In genomic region chr4:83862471-83862870, GRCh38 we compare ENCODE assay signal across 20 cellular contexts.
"Had no signal": no experiment of that assay in that cellular context is flagged by ENCODE, and none has a peak within 500 bp of the region (broad histone marks: within the 10 kb centered on the region; RNA-seq: fewer than 3 reads in every experiment).

No MANE protein-coding gene starts in this region.

- H3K27ac Mint-ChIP-seq: activated CD4-positive, alpha-beta memory T cell treated with anti-CD3 and anti-CD28 coated beads for 36 hours; activated naive CD4-positive, alpha-beta T cell treated with anti-CD3 and anti-CD28 coated beads, Interleukin-2, amount 10 ng/mL, durations not matched to agents 7 days and 5 days; activated T-cell treated with anti-CD3 and anti-CD28 coated beads, Interleukin-2, amount 50 U/mL, for 72 hours; endodermal cell; natural killer cell; type B pancreatic cell had no signal

- H3K9me3 Mint-ChIP-seq: activated CD4-positive, alpha-beta memory T cell treated with anti-CD3 and anti-CD28 coated beads for 36 hours; activated naive CD4-positive, alpha-beta T cell treated with anti-CD3 and anti-CD28 coated beads, Interleukin-2, amount 10 ng/mL, durations not matched to agents 7 days and 5 days; activated T-cell treated with anti-CD3 and anti-CD28 coated beads, Interleukin-2, amount 50 U/mL, for 72 hours; endodermal cell; natural killer cell had no signal

- H3K4me1 Mint-ChIP-seq: activated naive CD4-positive, alpha-beta T cell treated with anti-CD3 and anti-CD28 coated beads, Interleukin-2, amount 10 ng/mL, durations not matched to agents 7 days and 5 days; natural killer cell had no signal

- H3K36me3 ChIP-seq: ascending aorta, heart right ventricle, spleen had no signal

- FAIRE-seq: kidney had no signal

- H3K27me3 ChIP-seq: ascending aorta, heart right ventricle, spleen, testis had no signal

- ATAC-seq: activated T-cell treated with anti-CD3 and anti-CD28 coated beads, Interleukin-2, amount 50 U/mL, for 72 hours; heart right ventricle; natural killer cell had no signal

- H3K36me3 Mint-ChIP-seq: activated CD4-positive, alpha-beta memory T cell treated with anti-CD3 and anti-CD28 coated beads for 36 hours; activated naive CD4-positive, alpha-beta T cell treated with anti-CD3 and anti-CD28 coated beads, Interleukin-2, amount 10 ng/mL, durations not matched to agents 7 days and 5 days; natural killer cell; type B pancreatic cell had no signal

- H3K4me3 ChIP-seq: ascending aorta, coronary artery, heart right ventricle, spleen, testis had no signal

- H3K4me3 Mint-ChIP-seq: activated CD4-positive, alpha-beta memory T cell treated with anti-CD3 and anti-CD28 coated beads for 36 hours; activated naive CD4-positive, alpha-beta T cell treated with anti-CD3 and anti-CD28 coated beads, Interleukin-2, amount 10 ng/mL, durations not matched to agents 7 days and 5 days; activated T-cell treated with anti-CD3 and anti-CD28 coated beads, Interleukin-2, amount 50 U/mL, for 72 hours; endodermal cell; natural killer cell; type B pancreatic cell had no signal

- H3K9me3 ChIP-seq: ascending aorta, heart right ventricle, spleen, testis had no signal

- H3K27me3 Mint-ChIP-seq: activated CD4-positive, alpha-beta memory T cell treated with anti-CD3 and anti-CD28 coated beads for 36 hours; activated naive CD4-positive, alpha-beta T cell treated with anti-CD3 and anti-CD28 coated beads, Interleukin-2, amount 10 ng/mL, durations not matched to agents 7 days and 5 days had no signal

- DNase-seq: activated CD4-positive, alpha-beta memory T cell treated with anti-CD3 and anti-CD28 coated beads for 36 hours; activated CD4-positive, alpha-beta T cell treated with anti-CD3 and anti-CD28 coated beads for 48 hours; activated effector memory CD4-positive, alpha-beta T cell treated with Interleukin-2 at 50 U/mL for 16 hours; activated naive CD4-positive, alpha-beta T cell treated with anti-CD3 and anti-CD28 coated beads, Interleukin-2, amount 10 ng/mL, durations not matched to agents 7 days and 5 days; activated T-cell treated with anti-CD3 and anti-CD28 coated beads, Interleukin-2, amount 50 U/mL, for 72 hours; endodermal cell; heart right ventricle; kidney; mammary epithelial cell; midbrain; natural killer cell; retina; spleen; stimulated activated CD4-positive, alpha-beta T cell treated with anti-CD3 and anti-CD28 coated beads, Interleukin-4, amount 100 ng/mL, for 1 hour; stimulated activated naive CD4-positive, alpha-beta T cell; T1000; testis had no signal

- H3K4me1 ChIP-seq: ascending aorta, heart right ventricle, spleen, testis had no signal

- H3K27ac ChIP-seq: ascending aorta, coronary artery, heart right ventricle, spleen, testis had no signal
